Comparison of ENCODE assay signal across 15 cellular contexts in genomic region chr12:64009321-64010068, GRCh38.
DNase-seq lines count a peak whose midpoint lies in the region; ATAC-seq, FAIRE-seq and TF ChIP-seq lines count a peak whose summit lies in the region.
"Had no signal": no experiment of that assay in that cellular context is flagged by ENCODE, and none has a peak within 500 bp of the region (broad histone marks: within the 10 kb centered on the region; RNA-seq: fewer than 3 reads in every experiment).

No MANE protein-coding gene starts in this region.

- H3K9me3 Mint-ChIP-seq in endodermal cell (peaks cover 18% of the 10 kb centered on the region), Calu3 (ENCODE audit: low read depth, unreplicated experiment) (no peaks in the 10 kb centered on the region), T-cell (no peaks in the 10 kb centered on the region)
- H3K9me3 Mint-ChIP-seq: central memory CD8-positive, alpha-beta T cell had no signal

- 51% methylated on average over 4 of the region's 4 CpGs for WGBS in GM12878 (ENCODE audit: insufficient coverage, insufficient replicate concordance, low lambda C conversion rate, missing lambda C conversion rate)
- WGBS in endodermal cell (ENCODE audit: insufficient coverage in 1 of 2, insufficient read length in 1 of 2), 2 experiments, result 93 to 94% methylated on average over 3 to 4 of the region's 4 CpGs

- no peak for TF ChIP-seq POLR2A in GM12878 (IDR thresholded peaks at IDR 0.05; ENCODE audit: low read depth, low read length)

- intact Hi-C loops in GM12878 (cut with micrococcal nuclease; ENCODE audit: unreplicated experiment) (loop anchor here (10.0 kb wide), 1 partner anchor 165 kb away; the partner anchor contains the start of gene SRGAP1), Calu3 (cut with micrococcal nuclease; ENCODE audit: unreplicated experiment) (no loop called here)

- no peak overlapping the region for H3K27ac Mint-ChIP-seq in endodermal cell
- H3K27ac Mint-ChIP-seq in Calu3 (ENCODE audit: unreplicated experiment), result no peak overlapping the region
- H3K27ac Mint-ChIP-seq in T-cell, result no peak overlapping the region

- no peak for TF ChIP-seq CTCF in GM12878 (IDR thresholded peaks at IDR 0.05 in 2 of 3, conservative IDR thresholded peaks at IDR 0.05 in 1 of 3; ENCODE audit: control insufficient read depth in 2 of 3, extremely low read depth in 1 of 3, insufficient read depth in 1 of 3, low read depth in 3 of 3, low read length in 3 of 3)
- no peak for TF ChIP-seq CTCF in endodermal cell (conservative IDR thresholded peaks at IDR 0.05)
- no peak for TF ChIP-seq CTCF in Calu3 (IDR thresholded peaks at IDR 0.05; ENCODE audit: unreplicated experiment)

- H3K36me3 ChIP-seq in GM12878 (ENCODE audit: control insufficient read depth in 2 of 2, insufficient read depth in 2 of 2, low read length in 1 of 2), result no peaks in the 10 kb centered on the region
- H3K36me3 ChIP-seq in endodermal cell (ENCODE audit: control insufficient read depth, insufficient read depth, low read length), result no peaks in the 10 kb centered on the region
- H3K36me3 ChIP-seq: BLaER1, pancreas, tibial artery had no signal

- H3K4me1 Mint-ChIP-seq in endodermal cell (peaks cover 4% of the 10 kb centered on the region), Calu3 (ENCODE audit: low read depth, unreplicated experiment) (peaks cover 11% of the 10 kb centered on the region), T-cell (no peaks in the 10 kb centered on the region)
- H3K4me1 Mint-ChIP-seq: central memory CD8-positive, alpha-beta T cell had no signal

- H3K27me3 Mint-ChIP-seq in endodermal cell (ENCODE audit: insufficient read depth) (no peaks in the 10 kb centered on the region), Calu3 (ENCODE audit: unreplicated experiment) (no peaks in the 10 kb centered on the region), T-cell (no peaks in the 10 kb centered on the region)
- H3K27me3 Mint-ChIP-seq: central memory CD8-positive, alpha-beta T cell had no signal

- H4K20me1 ChIP-seq in GM12878 (ENCODE audit: control insufficient read depth, insufficient read depth), result no peaks in the 10 kb centered on the region
- H4K20me1 ChIP-seq: BLaER1 had no signal

- H3K36me3 Mint-ChIP-seq in endodermal cell (ENCODE audit: low read depth) (peaks cover 7% of the 10 kb centered on the region), Calu3 (ENCODE audit: insufficient read depth, unreplicated experiment) (no peaks in the 10 kb centered on the region), T-cell (no peaks in the 10 kb centered on the region)

- no peaks in the 10 kb centered on the region for H3K9me3 ChIP-seq in GM12878 (replicated peaks; ENCODE audit: control insufficient read depth, insufficient read depth, low read length)
- H3K9me3 ChIP-seq in endodermal cell (ENCODE audit: control insufficient read depth, low read length), result peaks cover 23% of the 10 kb centered on the region
- H3K9me3 ChIP-seq: BLaER1, pancreas, tibial artery had no signal

- no peak overlapping the region for H2AFZ ChIP-seq in GM12878 (ENCODE audit: control insufficient read depth, low read depth, low read length)
- H2AFZ ChIP-seq: PC-9 had no signal

- H3K4me1 ChIP-seq in GM12878 (ENCODE audit: control insufficient read depth, insufficient read depth, low read length), result no peaks in the 10 kb centered on the region; the same call in 1 of the 2 replicates
- no peaks in the 10 kb centered on the region for H3K4me1 ChIP-seq in endodermal cell (ENCODE audit: control insufficient read depth, insufficient read depth, low read length)
- H3K4me1 ChIP-seq: BLaER1, tibial artery had no signal

- RAD21 ChIA-PET in GM12878 (lab: Charles Lee; ENCODE audit: unreplicated experiment), result no interaction called here

- TF ChIP-seq RAD21 in GM12878 (IDR thresholded peaks at IDR 0.05; ENCODE audit: insufficient read depth, low read depth, low read length), result no peak

- SMC1A ChIA-PET in GM12878 (lab: Charles Lee; ENCODE audit: uncharacterized antibody, unreplicated experiment), result no interaction called here

- CTCF ChIA-PET in GM12878 (lab: Yijun Ruan, JAX) (interaction anchor here (0.7 to 1.4 kb wide), 2 partner anchors 165 to 248 kb away, joined by 3 read pairs; partner anchors contain the start of gene SRGAP1), Calu3 (lab: Charles Lee) (no interaction called here), T-cell (lab: Charles Lee) (interaction anchor here in 1 of 2 donors (0.6 kb wide), 1 partner anchor 1224 kb away, joined by 9 read pairs; no protein-coding TSS in a partner anchor)

- H3K4me3 ChIP-seq in GM12878 (no peak overlapping the region), endodermal cell (ENCODE audit: low read length) (no peak overlapping the region)
- H3K4me3 ChIP-seq: BLaER1, pancreas, PC-9, tibial artery had no signal

- no peaks in the 10 kb centered on the region for H3K27me3 ChIP-seq in GM12878 (replicated peaks in 1 of 2; ENCODE audit: control insufficient read depth in 2 of 2, insufficient read depth in 2 of 2, low read length in 1 of 2)
- no peaks in the 10 kb centered on the region for H3K27me3 ChIP-seq in endodermal cell (ENCODE audit: control insufficient read depth, insufficient read depth, low read length, poor library complexity, severe bottlenecking)
- H3K27me3 ChIP-seq: BLaER1, pancreas, tibial artery had no signal

- no peak overlapping the region for H3K9ac ChIP-seq in GM12878 (ENCODE audit: control insufficient read depth, insufficient read depth, low read length)
- H3K9ac ChIP-seq in endodermal cell (ENCODE audit: extremely low read depth, low read length, poor library complexity, severe bottlenecking), result no peak overlapping the region
- H3K9ac ChIP-seq: BLaER1 had no signal

- no peaks in the 10 kb centered on the region for H3K79me2 ChIP-seq in GM12878 (ENCODE audit: control insufficient read depth, insufficient read depth, low read length)

- H3K4me3 Mint-ChIP-seq in endodermal cell (no peak overlapping the region), Calu3 (ENCODE audit: low read depth, unreplicated experiment) (no peak overlapping the region), T-cell (no peak overlapping the region)
- H3K4me3 Mint-ChIP-seq: central memory CD8-positive, alpha-beta T cell had no signal

- no peak for TF ChIP-seq EP300 in GM12878 (IDR thresholded peaks at IDR 0.05; ENCODE audit: borderline replicate concordance in 1 of 2, control insufficient read depth in 1 of 2, low read depth in 2 of 2, low read length in 2 of 2)

- POLR2A ChIA-PET in GM12878 (lab: Charles Lee) (no interaction called here), T-cell (lab: Charles Lee) (no interaction called here)

- no peak for FAIRE-seq in GM12878 (lab: Jason Lieb, UNC)
- FAIRE-seq: pancreas had no signal

- in situ Hi-C loops in GM12878 (cut with MboI), result no loop called here

- peak; percentile 36 for DNase-seq in GM12878 (ENCODE audit: low read depth, low spot score)
- no peak for DNase-seq in endodermal cell
- DNase-seq in Calu3, result no peak
- DNase-seq in T-cell, result no peak
- no peak for DNase-seq in NCI-H82 (lab: John Stamatoyannopoulos, UW)
- DNase-seq: NCI-H1417 treated with DMSO at 0.1 percent for 48 hours, pancreas, PC-9, tibial artery had no signal

- peak; percentile 51 for ATAC-seq in GM18861 (IDR thresholded peaks at IDR 0.05; ENCODE audit: unreplicated experiment)
- peak; percentile 65 for ATAC-seq in GM21619 (IDR thresholded peaks at IDR 0.05; ENCODE audit: unreplicated experiment)
- peak; percentile 45 for ATAC-seq in HG03095 (IDR thresholded peaks at IDR 0.05; ENCODE audit: unreplicated experiment)
- ATAC-seq in GM12878, result peak; percentile 69
- no peak for ATAC-seq in T-cell (replicated peaks in 1 of 4)
- ATAC-seq: left lobe of liver had no signal

- no peak overlapping the region; the same call in 1 of the 2 replicates for H3K4me2 ChIP-seq in GM12878 (ENCODE audit: control insufficient read depth, insufficient read depth)
- H3K4me2 ChIP-seq: BLaER1, PC-9 had no signal

- BruUV-seq in GM12878 (replicated peaks; lab: Mats Ljungman, UMichigan), result no TSS peak
- no TSS peak for BruUV-seq in Calu3 (replicated peaks; lab: Mats Ljungman, UMichigan)

- H3K27ac ChIP-seq in GM12878 (ENCODE audit: control insufficient read depth, insufficient read depth) (no peak overlapping the region), endodermal cell (ENCODE audit: low read depth, low read length) (no peak overlapping the region)
- H3K27ac ChIP-seq: BLaER1, pancreas, PC-9, tibial artery had no signal

TF ChIP-seq in GM12878, 131 proteins besides CTCF, POLR2A, EP300 and RAD21 (continues in another document):
- TF ChIP-seq ASH2L (IDR thresholded peaks at IDR 0.05; ENCODE audit: borderline replicate concordance, low read depth) (no peak), BHLHE40 (IDR thresholded peaks at IDR 0.05; ENCODE audit: borderline replicate concordance in 1 of 2, low read depth in 2 of 2, low read length in 1 of 2) (peak; percentile 67 to 73; a peak in 3 of 4 replicates), KAT2A (conservative IDR thresholded peaks at IDR 0.05; ENCODE audit: control insufficient read depth, low read depth, low read length) (no peak), ZNF592 (IDR thresholded peaks at IDR 0.05) (no peak)

Comparison
In these comparisons a context has a peak if more than half of its experiments do, and no peak if none do; other contexts are left out.
1. ATAC-seq: peak in GM18861 (single experiment), GM21619 (single experiment), HG03095 (single experiment) and GM12878 (single experiment); none in T-cell (0 of 4).